8 cellular contexts compared by ENCODE assay signal in genomic region chr6:26196846-26197683, GRCh38.
A peak's percentile ranks its signal among the peaks of the same experiment; 100 is the strongest.
DNase-seq lines count a peak whose midpoint lies in the region; ATAC-seq and TF ChIP-seq lines count a peak whose summit lies in the region.

No MANE protein-coding gene starts in this region.

- H3K9me3 ChIP-seq in HUES48 (ENCODE audit: control insufficient read depth, insufficient read depth, low read length) (no peaks in the 10 kb centered on the region), thoracic aorta (no peaks in the 10 kb centered on the region)

- H3K4me1 ChIP-seq in HUES48 (ENCODE audit: control insufficient read depth, insufficient read depth, low read length) (peaks cover 13% of the 10 kb centered on the region), thoracic aorta (ENCODE audit: control insufficient read depth in 1 of 2, low read depth in 2 of 2) (peaks cover 5 to 30% of the 10 kb centered on the region in 2 donors)

- POLR2A ChIA-PET in naive thymus-derived CD8-positive, alpha-beta T cell (lab: Charles Lee) = interaction anchor here (0.5 to 17.3 kb wide), 46 partner anchors 9 to 1696 kb away, joined by 3 to 616 read pairs (median 10); a partner anchor contains a TSS

- H3K36me3 ChIP-seq in HUES48 (ENCODE audit: control insufficient read depth, insufficient read depth, low read length) (no peaks in the 10 kb centered on the region), thoracic aorta (no peaks in the 10 kb centered on the region)

- H3K27ac ChIP-seq in HUES48 (ENCODE audit: low read depth, low read length) (peak overlapping the region; percentile 98), thoracic aorta (peak overlapping the region; percentile 96)

- peak overlapping the region; percentile 94 to 99 (median 98) for H3K27ac Mint-ChIP-seq in naive thymus-derived CD8-positive, alpha-beta T cell

- H3K36me3 Mint-ChIP-seq in naive thymus-derived CD8-positive, alpha-beta T cell = no peaks in the 10 kb centered on the region

- no peaks in the 10 kb centered on the region for H3K27me3 Mint-ChIP-seq in naive thymus-derived CD8-positive, alpha-beta T cell

- peak overlapping the region; percentile 88 to 99 (median 96) for H3K4me3 Mint-ChIP-seq in naive thymus-derived CD8-positive, alpha-beta T cell

- TF ChIP-seq CTCF in thoracic aorta (IDR thresholded peaks at IDR 0.05) = no peak

- H3K9me3 Mint-ChIP-seq in naive thymus-derived CD8-positive, alpha-beta T cell = no peaks in the 10 kb centered on the region

- H3K27me3 ChIP-seq in HUES48 (ENCODE audit: control insufficient read depth, insufficient read depth, low read length) = no peaks in the 10 kb centered on the region
- H3K27me3 ChIP-seq in thoracic aorta (replicated peaks; ENCODE audit: insufficient read depth) = no peaks in the 10 kb centered on the region

- peak; percentile 35 for ATAC-seq in GM21367 (IDR thresholded peaks at IDR 0.05; ENCODE audit: unreplicated experiment)
- ATAC-seq in naive thymus-derived CD8-positive, alpha-beta T cell = peak; percentile 57 to 62
- ATAC-seq in thoracic aorta (ENCODE audit: insufficient number of reproducible peaks, low FRiP score, low read depth) = peak; percentile 45

- H3K4me1 Mint-ChIP-seq in naive thymus-derived CD8-positive, alpha-beta T cell = peaks cover 25 to 46% (median 42%) of the 10 kb centered on the region in 4 donors

- H3K9ac ChIP-seq in HUES48 (ENCODE audit: low read depth, low read length) = peak overlapping the region; percentile 100

- H3K4me3 ChIP-seq in HUES48 (ENCODE audit: low read depth, low read length) (peak overlapping the region; percentile 92), thoracic aorta (peak overlapping the region; percentile 88)

- DNase-seq in DMS 273 (lab: John Stamatoyannopoulos, UW; ENCODE audit: unreplicated experiment) (peak; percentile 92), OCI-M1 (lab: John Stamatoyannopoulos, UW) (peak; percentile 98), fibroblast of peridontal ligament (ENCODE audit: extremely low read depth) (peak; percentile 95), thoracic aorta (ENCODE audit: low spot score) (no peak)
- peak; percentile 44 to 61 for DNase-seq in activated T-helper 1 cell treated with anti-CD3 and anti-CD28 coated beads, Interleukin-2, amount 50 U/mL, for 16 hours (ENCODE audit: low read depth in 1 of 2, low spot score in 1 of 2)
- peak; percentile 55 to 95 (median 86) for DNase-seq in naive thymus-derived CD8-positive, alpha-beta T cell
